In the genomic region with DNA sequence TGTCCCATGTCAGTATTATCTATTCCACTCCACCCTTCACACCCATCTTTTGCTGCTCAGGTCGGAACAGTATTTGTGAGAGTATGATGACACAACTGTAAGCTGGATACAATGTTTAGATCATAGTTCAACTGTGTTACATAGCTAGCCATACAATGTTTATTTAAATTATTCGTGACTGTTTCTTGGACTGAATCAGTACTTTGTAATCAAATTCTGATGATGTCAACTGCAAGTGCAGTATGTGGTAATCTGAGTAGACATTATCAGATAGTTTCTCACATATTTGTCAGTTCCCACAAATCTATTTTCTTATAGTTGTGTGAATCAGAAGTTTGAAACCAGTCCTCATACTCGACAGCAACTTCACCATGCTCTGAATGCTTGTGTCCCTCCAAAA, we compare ENCODE assay signal across 26 cellular contexts.
DNase-seq lines count a peak whose midpoint lies in the region; ATAC-seq, FAIRE-seq and TF ChIP-seq lines count a peak whose summit lies in the region.
"Had no signal": no experiment of that assay in that cellular context is flagged by ENCODE, and none has a peak within 500 bp of the region (broad histone marks: within the 10 kb centered on the region; RNA-seq: fewer than 3 reads in every experiment).

No MANE protein-coding gene starts in this region.

- peak; percentile 49 for DNase-seq in HFFc6
- peak; percentile 86 for DNase-seq in astrocyte (ENCODE audit: low read depth)
- DNase-seq in fibroblast of the aortic adventitia (ENCODE audit: low read depth), result peak; percentile 73
- DNase-seq in heart right ventricle, result no peak
- no peak for DNase-seq in SJCRH30
- no peak for DNase-seq in WTC11 (ENCODE audit: low spot score)
- DNase-seq in NCI-H345 (lab: John Stamatoyannopoulos, UW), result no peak
- DNase-seq: 8988T; activated CD4-positive, alpha-beta T cell treated with anti-CD3 and anti-CD28 coated beads for 4 hours; CD4-positive, CD25-positive, alpha-beta regulatory T cell; effector memory CD8-positive, alpha-beta T cell; foreskin melanocyte; kidney glomerular epithelial cell; NCI-H187 treated with DMSO at 0.1 percent for 48 hours; NCI-H226; NK-92 treated with Interleukin-12 subunit alpha and Interleukin-12 subunit beta, amount 100 ng/mL, for 24 hours; RPMI8226; stimulated activated CD8-positive, alpha-beta memory T cell treated with anti-CD3 and anti-CD28 coated beads, Interleukin-4, amount 100 ng/mL, for 48 hours; substantia nigra; uterus had no signal

- H3K36me3 ChIP-seq in ACC112 (ENCODE audit: insufficient read depth, low read length), result no peaks in the 10 kb centered on the region
- no peaks in the 10 kb centered on the region for H3K36me3 ChIP-seq in astrocyte (ENCODE audit: insufficient read depth, low read length)
- no peaks in the 10 kb centered on the region for H3K36me3 ChIP-seq in heart right ventricle
- no peaks in the 10 kb centered on the region for H3K36me3 ChIP-seq in SJCRH30
- H3K36me3 ChIP-seq: prostate gland, uterus had no signal

- no peaks in the 10 kb centered on the region for H3K9me3 ChIP-seq in astrocyte (ENCODE audit: insufficient read depth, low read depth, low read length)
- no peaks in the 10 kb centered on the region for H3K9me3 ChIP-seq in heart right ventricle
- H3K9me3 ChIP-seq in SJCRH30 (replicated peaks), result no peaks in the 10 kb centered on the region
- H3K9me3 ChIP-seq: prostate gland, uterus had no signal

- POLR2A ChIA-PET in WTC11 (lab: Charles Lee), result no interaction called here

- H3K79me2 ChIP-seq in ACC112 (ENCODE audit: control insufficient read depth, insufficient read depth, low read length, unreplicated experiment) (no peaks in the 10 kb centered on the region), astrocyte (ENCODE audit: insufficient read depth, low read length) (no peaks in the 10 kb centered on the region)

- H3K4me3 ChIP-seq in ACC112 (ENCODE audit: low read depth, low read length) (no peak overlapping the region), astrocyte (ENCODE audit: insufficient read depth, low read depth, low read length) (no peak overlapping the region), fibroblast of the aortic adventitia (ENCODE audit: low read depth, low read length) (no peak overlapping the region), heart right ventricle (no peak overlapping the region), SJCRH30 (no peak overlapping the region)
- H3K4me3 ChIP-seq: prostate gland, smooth muscle cell, uterus had no signal

- TF ChIP-seq CTCF in HFFc6 (IDR thresholded peaks at IDR 0.05), result no peak
- no peak for TF ChIP-seq CTCF in astrocyte (IDR thresholded peaks at IDR 0.05; ENCODE audit: insufficient read depth, low read depth, low read length)
- TF ChIP-seq CTCF in fibroblast of the aortic adventitia (IDR thresholded peaks at IDR 0.05; ENCODE audit: insufficient read depth, low read length), result no peak
- TF ChIP-seq CTCF in heart right ventricle (IDR thresholded peaks at IDR 0.05), result no peak
- no peak for TF ChIP-seq CTCF in WTC11 (IDR thresholded peaks at IDR 0.05)

- CTCF ChIA-PET in WTC11 (lab: Charles Lee), result no interaction called here

- ATAC-seq in heart right ventricle (no peak), WTC11 (no peak)
- ATAC-seq: effector memory CD8-positive, alpha-beta T cell had no signal

- peak overlapping the region; percentile 41 for H3K4me2 ChIP-seq in astrocyte (ENCODE audit: low read length)
- H3K4me2 ChIP-seq: smooth muscle cell had no signal

- peak overlapping the region; percentile 63 for H3K27ac ChIP-seq in ACC112 (ENCODE audit: low read depth, low read length)
- H3K27ac ChIP-seq in astrocyte (ENCODE audit: low read depth, low read length), result peak overlapping the region; percentile 75
- H3K27ac ChIP-seq in heart right ventricle, result no peak overlapping the region
- no peak overlapping the region for H3K27ac ChIP-seq in SJCRH30
- H3K27ac ChIP-seq: prostate gland, uterus had no signal

- 89 to 92% methylated on average over 3 of the region's 3 CpGs for WGBS in heart right ventricle, 2 donors

- H3K36me3 Mint-ChIP-seq in HFFc6 (ENCODE audit: low read depth), result no peaks in the 10 kb centered on the region; the same call in 1 of the 2 replicates
- no peaks in the 10 kb centered on the region for H3K36me3 Mint-ChIP-seq in astrocyte (ENCODE audit: low read depth, unreplicated experiment)
- no peaks in the 10 kb centered on the region for H3K36me3 Mint-ChIP-seq in WTC11

- peak; percentile 26 for FAIRE-seq in astrocyte (lab: Jason Lieb, UNC)
- FAIRE-seq: TTC549 had no signal

- H3K4me3 Mint-ChIP-seq in HFFc6 (no peak overlapping the region), astrocyte (ENCODE audit: unreplicated experiment) (no peak overlapping the region), WTC11 (no peak overlapping the region)
- H3K4me3 Mint-ChIP-seq: CD4-positive, CD25-positive, alpha-beta regulatory T cell; effector memory CD8-positive, alpha-beta T cell; IgD-negative memory B cell; nephron had no signal

- peak overlapping the region; percentile 43 for H3K9ac ChIP-seq in astrocyte (ENCODE audit: low read length)

- no peaks in the 10 kb centered on the region; the same call in 1 of the 2 replicates for H3K27me3 Mint-ChIP-seq in HFFc6 (ENCODE audit: insufficient read depth)
- no peaks in the 10 kb centered on the region for H3K27me3 Mint-ChIP-seq in astrocyte (ENCODE audit: low read depth, unreplicated experiment)
- no peaks in the 10 kb centered on the region for H3K27me3 Mint-ChIP-seq in WTC11 (ENCODE audit: low read depth)
- H3K27me3 Mint-ChIP-seq: CD4-positive, CD25-positive, alpha-beta regulatory T cell; effector memory CD8-positive, alpha-beta T cell; IgD-negative memory B cell had no signal

- H3K27ac Mint-ChIP-seq in HFFc6 (peak overlapping the region; percentile 69), astrocyte (ENCODE audit: unreplicated experiment) (no peak overlapping the region), WTC11 (no peak overlapping the region)
- H3K27ac Mint-ChIP-seq: CD4-positive, CD25-positive, alpha-beta regulatory T cell; effector memory CD8-positive, alpha-beta T cell; nephron had no signal

- no peaks in the 10 kb centered on the region for H3K9me3 Mint-ChIP-seq in HFFc6
- no peaks in the 10 kb centered on the region for H3K9me3 Mint-ChIP-seq in astrocyte (ENCODE audit: unreplicated experiment)
- no peaks in the 10 kb centered on the region for H3K9me3 Mint-ChIP-seq in WTC11
- H3K9me3 Mint-ChIP-seq: effector memory CD8-positive, alpha-beta T cell; IgD-negative memory B cell; nephron had no signal

- H3K27me3 ChIP-seq in ACC112 (ENCODE audit: insufficient read depth, low read length), result no peaks in the 10 kb centered on the region
- no peaks in the 10 kb centered on the region for H3K27me3 ChIP-seq in astrocyte (ENCODE audit: insufficient read depth, low read length)
- no peaks in the 10 kb centered on the region for H3K27me3 ChIP-seq in heart right ventricle
- H3K27me3 ChIP-seq in SJCRH30, result no peaks in the 10 kb centered on the region
- H3K27me3 ChIP-seq: uterus had no signal

- intact Hi-C loops in heart right ventricle (cut with DNase I), result no loop called here

- H3K4me1 Mint-ChIP-seq in HFFc6 (ENCODE audit: low read depth), result peaks cover 26% of the 10 kb centered on the region
- H3K4me1 Mint-ChIP-seq in astrocyte (ENCODE audit: low read depth, unreplicated experiment), result peaks cover 2% of the 10 kb centered on the region
- 0 out of 2 replicates have a peak, but pooled peaks cover 3% of the 10 kb centered on the region for H3K4me1 Mint-ChIP-seq in WTC11
- H3K4me1 Mint-ChIP-seq: nephron had no signal

- H3K4me1 ChIP-seq in ACC112 (ENCODE audit: control insufficient read depth, insufficient read depth, low read length, unreplicated experiment) (peaks cover 17% of the 10 kb centered on the region), astrocyte (ENCODE audit: insufficient read depth, low read length) (peaks cover 7% of the 10 kb centered on the region), heart right ventricle (no peaks in the 10 kb centered on the region), SJCRH30 (no peaks in the 10 kb centered on the region)
- H3K4me1 ChIP-seq: prostate gland, uterus had no signal

- no peak overlapping the region for H2AFZ ChIP-seq in ACC112 (ENCODE audit: low read length, unreplicated experiment)
- no peak overlapping the region for H2AFZ ChIP-seq in astrocyte (ENCODE audit: low read depth, low read length)

- no peaks in the 10 kb centered on the region for H4K20me1 ChIP-seq in astrocyte (ENCODE audit: insufficient read depth, low read length)

TF ChIP-seq in WTC11, 78 proteins besides CTCF, POLR2A, EP300 and RAD21 (continues in another document):
- no peak for TF ChIP-seq ZNF416 (CRISPR knock-in tag; IDR thresholded peaks at IDR 0.05)
- no peak for TF ChIP-seq SMAD4 (CRISPR knock-in tag; IDR thresholded peaks at IDR 0.05)
- no peak for TF ChIP-seq USF1 (CRISPR knock-in tag; IDR thresholded peaks at IDR 0.05)
- no peak for TF ChIP-seq ELF4 (CRISPR knock-in tag; IDR thresholded peaks at IDR 0.05; ENCODE audit: low read depth)
- no peak for TF ChIP-seq ZNF232 (CRISPR knock-in tag; IDR thresholded peaks at IDR 0.05)
- TF ChIP-seq, protein P1, sequence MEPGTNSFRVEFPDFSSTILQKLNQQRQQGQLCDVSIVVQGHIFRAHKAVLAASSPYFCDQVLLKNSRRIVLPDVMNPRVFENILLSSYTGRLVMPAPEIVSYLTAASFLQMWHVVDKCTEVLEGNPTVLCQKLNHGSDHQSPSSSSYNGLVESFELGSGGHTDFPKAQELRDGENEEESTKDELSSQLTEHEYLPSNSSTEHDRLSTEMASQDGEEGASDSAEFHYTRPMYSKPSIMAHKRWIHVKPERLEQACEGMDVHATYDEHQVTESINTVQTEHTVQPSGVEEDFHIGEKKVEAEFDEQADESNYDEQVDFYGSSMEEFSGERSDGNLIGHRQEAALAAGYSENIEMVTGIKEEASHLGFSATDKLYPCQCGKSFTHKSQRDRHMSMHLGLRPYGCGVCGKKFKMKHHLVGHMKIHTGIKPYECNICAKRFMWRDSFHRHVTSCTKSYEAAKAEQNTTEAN (CRISPR knock-in tag; IDR thresholded peaks at IDR 0.05), result no peak

Comparison
In these comparisons a context has a peak if more than half of its experiments do, and no peak if none do; other contexts are left out.
1. H3K27ac ChIP-seq: peak in ACC112 (single experiment) and astrocyte (single experiment); none in heart right ventricle (0 of 10) and SJCRH30 (single experiment).
2. DNase-seq: peak in HFFc6 (single experiment), astrocyte (single experiment) and fibroblast of the aortic adventitia (single experiment); none in heart right ventricle (0 of 2), SJCRH30 (0 of 2), WTC11 (single experiment) and NCI-H345 (single experiment).